29 cellular contexts compared by ENCODE assay signal in genomic region chr1:187958207-187958606, GRCh38.
"Had no signal": no experiment of that assay in that cellular context is flagged by ENCODE, and none has a peak within 500 bp of the region (broad histone marks: within the 10 kb centered on the region; RNA-seq: fewer than 3 reads in every experiment).

No MANE protein-coding gene starts in this region.

- H3K27ac ChIP-seq: adrenal gland, breast epithelium, cardiac muscle cell, coronary artery, dorsolateral prefrontal cortex had no signal

- DNase-seq: activated CD4-positive, alpha-beta memory T cell treated with anti-CD3 and anti-CD28 coated beads for 36 hours; activated CD4-positive, alpha-beta T cell treated with anti-CD3 and anti-CD28 coated beads for 36 hours; activated CD4-positive, alpha-beta T cell treated with anti-CD3 and anti-CD28 coated beads, Interleukin-2, amount 10 ng/mL, durations not matched to agents 24 days and 14 days; activated CD4-positive, CD25-positive, alpha-beta regulatory T cell; activated CD4-positive, CD25-positive, alpha-beta regulatory T cell treated with anti-CD3 and anti-CD28 coated beads, Interleukin-2, amount 50 U/mL, for 72 hours; activated CD8-positive, alpha-beta memory T cell treated with anti-CD3 and anti-CD28 coated beads, Interleukin-2, amount 10 ng/mL, durations not matched to agents 7 days and 5 days; activated CD8-positive, alpha-beta memory T cell treated with anti-CD3 and anti-CD28 coated beads, Interleukin-2, amount 50 U/mL, for 4 hours; activated CD8-positive, alpha-beta T cell treated with anti-CD3 and anti-CD28 coated beads, Interleukin-2, amount 10 ng/mL, durations not matched to agents 7 days and 5 days; activated effector memory CD4-positive, alpha-beta T cell treated with anti-CD3 and anti-CD28 coated beads, Interleukin-2, amount 50 U/mL, for 16 hours; activated naive CD4-positive, alpha-beta T cell treated with anti-CD3 and anti-CD28 coated beads for 36 hours; activated naive CD8-positive, alpha-beta T cell treated with anti-CD3 and anti-CD28 coated beads for 36 hours; activated naive CD8-positive, alpha-beta T cell treated with anti-CD3 and anti-CD28 coated beads, Interleukin-2, amount 50 U/mL, for 24 hours; activated T-cell treated with anti-CD3 and anti-CD28 coated beads, Interleukin-2, amount 50 U/mL, for 1 hour; activated T-cell treated with anti-CD3 and anti-CD28 coated beads, Interleukin-2, amount 50 U/mL, for 48 hours; adrenal gland; amygdala; aorta; central memory CD4-positive, alpha-beta T cell; cerebellar nuclear complex; dorsolateral prefrontal cortex; effector memory CD4-positive, alpha-beta T cell; endodermal cell; foreskin fibroblast; head of caudate nucleus; T-helper 2 cell had no signal

- H3K9me3 ChIP-seq: breast epithelium had no signal

- ATAC-seq: activated CD4-positive, alpha-beta T cell treated with anti-CD3 and anti-CD28 coated beads for 36 hours; activated CD8-positive, alpha-beta memory T cell treated with anti-CD3 and anti-CD28 coated beads, Interleukin-2, amount 10 ng/mL, durations not matched to agents 7 days and 5 days; activated CD8-positive, alpha-beta T cell treated with anti-CD3 and anti-CD28 coated beads, Interleukin-2, amount 10 ng/mL, durations not matched to agents 7 days and 5 days; activated naive CD8-positive, alpha-beta T cell treated with anti-CD3 and anti-CD28 coated beads, Interleukin-2, amount 50 U/mL, for 24 hours; esophagus mucosa had no signal

- H3K27me3 ChIP-seq: adrenal gland, breast epithelium, cardiac muscle cell, dorsolateral prefrontal cortex had no signal

- H3K36me3 ChIP-seq: adrenal gland, breast epithelium, cardiac muscle cell had no signal

- H3K4me3 ChIP-seq: adrenal gland, breast epithelium, cardiac muscle cell, coronary artery, dorsolateral prefrontal cortex had no signal

- H3K4me1 ChIP-seq: adrenal gland, breast epithelium had no signal
